ENCODE assay signal across 12 cellular contexts in the genomic region with DNA sequence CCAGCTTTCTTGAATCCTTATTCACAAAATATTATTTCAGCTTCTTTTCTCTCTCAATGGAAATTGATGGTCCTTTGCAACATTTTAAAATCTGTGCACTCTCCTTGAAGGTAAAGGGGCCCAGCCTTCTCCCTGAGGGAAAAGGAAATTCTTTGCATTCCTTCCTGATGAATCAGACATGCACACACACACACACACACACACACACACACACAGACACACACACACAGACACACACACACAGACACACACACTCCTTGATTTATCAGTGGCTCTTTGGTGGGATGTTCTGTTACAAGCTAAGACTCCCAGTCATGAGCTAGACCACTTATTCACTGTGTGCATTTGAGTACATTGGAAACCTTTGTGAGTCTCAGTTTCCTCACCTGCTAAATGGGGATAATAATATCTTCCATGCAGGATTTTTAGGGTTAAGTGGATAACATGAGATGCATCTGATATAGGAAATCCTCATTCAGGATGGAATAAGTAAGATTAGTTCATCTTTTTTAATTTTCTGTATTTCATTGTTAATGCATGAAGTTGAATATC. TPM values are rescaled to one million over a fixed set of nuclear protein-coding genes. Genes with fewer than 3 reads are reported as not detected.
DNase-seq lines count a peak whose midpoint lies in the region; ATAC-seq and TF ChIP-seq lines count a peak whose summit lies in the region.
"Had no signal": no experiment of that assay in that cellular context is flagged by ENCODE, and none has a peak within 500 bp of the region (broad histone marks: within the 10 kb centered on the region; RNA-seq: fewer than 3 reads in every experiment).

No MANE protein-coding gene starts in this region.

- TF ChIP-seq CTCF in HFF-Myc (IDR thresholded peaks at IDR 0.05; ENCODE audit: low read depth, low read length, missing control alignments) (no peak), foreskin keratinocyte (conservative IDR thresholded peaks at IDR 0.05) (no peak)

- peak; percentile 49 for DNase-seq in HFF-Myc (ENCODE audit: extremely low read depth, low read depth)
- DNase-seq in T1000 (lab: John Stamatoyannopoulos, UW): peak; percentile 96
- DNase-seq in foreskin keratinocyte: peak; percentile 60 to 80
- peak; percentile 71 for DNase-seq in renal cortical epithelial cell (ENCODE audit: low read depth)
- no peak for DNase-seq in stimulated activated naive CD8-positive, alpha-beta T cell treated with anti-CD3 and anti-CD28 coated beads, Interleukin-15, Interleukin-2, amounts not matched to agents 100 U/mL and 50 U/mL, for 24 hours
- no peak for DNase-seq in SIG-M5 treated with dmso at 0.1 percent for 504 hours (lab: John Stamatoyannopoulos, UW; ENCODE audit: unreplicated experiment)
- no peak for DNase-seq in SK-N-DZ (ENCODE audit: low spot score)
- DNase-seq: DND-41; heart left ventricle; naive B cell; stimulated activated CD4-positive, alpha-beta T cell treated with anti-CD3 and anti-CD28 coated beads, Interleukin-1b, Interleukin-23, amount 100 ng/mL, for 48 hours had no signal

- no peak overlapping the region for H3K27ac ChIP-seq in foreskin keratinocyte
- H3K27ac ChIP-seq: heart left ventricle had no signal

- no peaks in the 10 kb centered on the region for H3K27me3 ChIP-seq in foreskin keratinocyte

- peaks cover 35% of the 10 kb centered on the region for H3K4me1 ChIP-seq in foreskin keratinocyte
- H3K4me1 ChIP-seq: heart left ventricle had no signal

- no peak for ATAC-seq in foreskin keratinocyte
- no peak for ATAC-seq in HG02852 (IDR thresholded peaks at IDR 0.05; ENCODE audit: unreplicated experiment)
- ATAC-seq in stimulated activated naive CD8-positive, alpha-beta T cell treated with anti-CD3 and anti-CD28 coated beads, Interleukin-15, Interleukin-2, amounts not matched to agents 100 U/mL and 50 U/mL, for 24 hours: no peak
- ATAC-seq: heart left ventricle had no signal

- H3K4me3 ChIP-seq in HFF-Myc (replicated peaks; ENCODE audit: low read depth, low read length): no peak overlapping the region
- H3K4me3 ChIP-seq: heart left ventricle had no signal

RNA-seq across cellular contexts. Expression of gene HMGA2, which starts 45.1 kb away (rescaled TPM):
- 113 and 163 TPM in 2 replicates for total RNA-seq in foreskin keratinocyte
- polyA plus RNA-seq in foreskin keratinocyte: 77.7 and 95.5 TPM in 2 replicates
- 18.3 and 32.1 TPM in 2 replicates for total RNA-seq in renal cortical epithelial cell
- polyA plus RNA-seq in SK-N-DZ (2014; cell fraction: cytosol; rRNA removed): not detected in 2 replicates
- not detected in 2 replicates for polyA plus RNA-seq in SK-N-DZ (2014; cell fraction: nucleus; rRNA removed)

Comparison
In these comparisons a context has a peak if more than half of its experiments do, and no peak if none do; other contexts are left out.
1. DNase-seq: peak in HFF-Myc (single experiment), T1000 (single experiment), foreskin keratinocyte (2 of 2) and renal cortical epithelial cell (single experiment); none in stimulated activated naive CD8-positive, alpha-beta T cell treated with anti-CD3 and anti-CD28 coated beads, Interleukin-15, Interleukin-2, amounts not matched to agents 100 U/mL and 50 U/mL, for 24 hours (single experiment), SIG-M5 treated with dmso at 0.1 percent for 504 hours (single experiment) and SK-N-DZ (single experiment).